10 cellular contexts compared by ENCODE assay signal in genomic region chr7:2716488-2716887, GRCh38. TPM values are rescaled to one million over a fixed set of nuclear protein-coding genes. Genes with fewer than 3 reads are reported as not detected.
DNase-seq lines count a peak whose midpoint lies in the region; ATAC-seq, FAIRE-seq and TF ChIP-seq lines count a peak whose summit lies in the region.
"Had no signal": no experiment of that assay in that cellular context is flagged by ENCODE, and none has a peak within 500 bp of the region (broad histone marks: within the 10 kb centered on the region; RNA-seq: fewer than 3 reads in every experiment).

No MANE protein-coding gene starts in this region.

- POLR2A ChIA-PET in PC-9 (lab: Charles Lee; ENCODE audit: unreplicated experiment): no interaction called here

- DNase-seq in right atrium auricular region (ENCODE audit: low spot score): no peak
- no peak for DNase-seq in Right ventricle myocardium inferior (ENCODE audit: missing footprints)
- DNase-seq in memory B cell (ENCODE audit: low spot score in 2 of 2): no peak
- no peak for DNase-seq in urothelium cell line (ENCODE audit: low spot score)
- no peak for DNase-seq in ecto neural progenitor cell (ENCODE audit: low spot score)
- DNase-seq in CD14-positive monocyte (ENCODE audit: low spot score): no peak
- DNase-seq in PC-9: no peak
- DNase-seq: NCI-H1417 treated with DMSO at 0.1 percent for 48 hours had no signal

- H3K36me3 ChIP-seq in right atrium auricular region: peaks cover 10% of the 10 kb centered on the region
- H3K36me3 ChIP-seq in PC-9 (ENCODE audit: low read depth): peaks cover 11% of the 10 kb centered on the region; the same call in 1 of the 2 replicates
- H3K36me3 ChIP-seq: breast epithelium had no signal

- FAIRE-seq in urothelium cell line (lab: Jason Lieb, UNC): peak; percentile 42

- H3F3A ChIP-seq in PC-9 (ENCODE audit: insufficient read depth, low read depth): no peaks in the 10 kb centered on the region; the same call in 1 of the 2 replicates

- H3K79me2 ChIP-seq in PC-9 (ENCODE audit: low read depth): no peaks in the 10 kb centered on the region

- H3K27me3 ChIP-seq in right atrium auricular region: no peaks in the 10 kb centered on the region
- no peaks in the 10 kb centered on the region for H3K27me3 ChIP-seq in PC-9 (ENCODE audit: insufficient read depth, low read depth)
- H3K27me3 ChIP-seq: breast epithelium had no signal

- TF ChIP-seq CTCF in right atrium auricular region (IDR thresholded peaks at IDR 0.05) (no peak), VCaP (conservative IDR thresholded peaks at IDR 0.05) (no peak), CD14-positive monocyte (IDR thresholded peaks at IDR 0.05) (no peak), PC-9 (conservative IDR thresholded peaks at IDR 0.05) (no peak)

- H4K20me1 ChIP-seq in PC-9 (ENCODE audit: insufficient read depth): no peaks in the 10 kb centered on the region

- H3K9me3 Mint-ChIP-seq in memory B cell (no peaks in the 10 kb centered on the region), CD14-positive monocyte (peaks cover 0 to 11% (median 6%) of the 10 kb centered on the region in 7 donors)

- CTCF ChIA-PET in PC-9 (lab: Charles Lee): no interaction called here

- H3K4me1 Mint-ChIP-seq in memory B cell (peaks cover 35% of the 10 kb centered on the region), CD14-positive monocyte (peaks cover 61% of the 10 kb centered on the region)

- no peak overlapping the region for H2AFZ ChIP-seq in PC-9

- peaks cover 16% of the 10 kb centered on the region for H3K36me3 Mint-ChIP-seq in memory B cell
- H3K36me3 Mint-ChIP-seq in CD14-positive monocyte: peaks cover 30 to 39% of the 10 kb centered on the region in 2 donors

- H3K27ac Mint-ChIP-seq in memory B cell (peak overlapping the region; percentile 72), CD14-positive monocyte (peak overlapping the region in 1 of 7 donors; percentile 54)

- H3K27ac ChIP-seq in right atrium auricular region (peak overlapping the region; percentile 72 to 81), VCaP (peak overlapping the region; percentile 84), PC-9 (no peak overlapping the region)
- H3K27ac ChIP-seq: breast epithelium had no signal

- no peak overlapping the region for H3K4me2 ChIP-seq in PC-9

- H3K4me3 Mint-ChIP-seq in memory B cell (peak overlapping the region; percentile 17), CD14-positive monocyte (peak overlapping the region in 1 of 2 donors; percentile 71)

- no TSS peak for BruUV-seq in PC-9 (replicated peaks; lab: Mats Ljungman, UMichigan)

- ATAC-seq in Right ventricle myocardium inferior (no peak), memory B cell (ENCODE audit: low read depth) (no peak)

- H3K4me3 ChIP-seq in right atrium auricular region (no peak overlapping the region), PC-9 (no peak overlapping the region)
- H3K4me3 ChIP-seq: breast epithelium had no signal

- no peaks in the 10 kb centered on the region for H3K9me3 ChIP-seq in right atrium auricular region
- no peaks in the 10 kb centered on the region for H3K9me3 ChIP-seq in PC-9 (ENCODE audit: insufficient read depth, low read depth)
- H3K9me3 ChIP-seq: breast epithelium had no signal

- H3K9me2 ChIP-seq in PC-9 (ENCODE audit: insufficient read depth): no peaks in the 10 kb centered on the region

- peaks cover 0 to 64% of the 10 kb centered on the region in 2 donors for H3K4me1 ChIP-seq in right atrium auricular region
- no peaks in the 10 kb centered on the region for H3K4me1 ChIP-seq in PC-9 (replicated peaks; ENCODE audit: insufficient read depth)

- intact Hi-C loops in Right ventricle myocardium inferior (cut with DNase I): loop anchor here (5.0 kb wide), 1 partner anchor 86 kb away; no protein-coding TSS in a partner anchor
- intact Hi-C loops in CD14-positive monocyte (cut with micrococcal nuclease): loop anchor here in 1 of 2 donors (5.0 kb wide), 2 partner anchors 41 to 106 kb away; no protein-coding TSS in a partner anchor
- intact Hi-C loops in PC-9 (cut with micrococcal nuclease; ENCODE audit: unreplicated experiment): no loop called here

- no peaks in the 10 kb centered on the region for H3K27me3 Mint-ChIP-seq in memory B cell
- peaks cover 37 to 62% (median 44%) of the 10 kb centered on the region in 3 donors for H3K27me3 Mint-ChIP-seq in CD14-positive monocyte (ENCODE audit: low read depth in 3 of 3)

RNA-seq across cellular contexts. Expression of gene AMZ1, which starts 28.5 kb away (rescaled TPM):
- total RNA-seq in right atrium auricular region (under 1 TPM in 1 of 2 donors, not detected in 1; 0.07 TPM), Right ventricle myocardium inferior (0.05 TPM), PC-9 (2021) (0.50 TPM in 1 of 2 replicates, not detected in the other)
- polyA plus RNA-seq in CD14-positive monocyte: under 1 TPM; 0.09 to 0.14 TPM
